Comparison of ENCODE assay signal across 9 cellular contexts in the genomic region with DNA sequence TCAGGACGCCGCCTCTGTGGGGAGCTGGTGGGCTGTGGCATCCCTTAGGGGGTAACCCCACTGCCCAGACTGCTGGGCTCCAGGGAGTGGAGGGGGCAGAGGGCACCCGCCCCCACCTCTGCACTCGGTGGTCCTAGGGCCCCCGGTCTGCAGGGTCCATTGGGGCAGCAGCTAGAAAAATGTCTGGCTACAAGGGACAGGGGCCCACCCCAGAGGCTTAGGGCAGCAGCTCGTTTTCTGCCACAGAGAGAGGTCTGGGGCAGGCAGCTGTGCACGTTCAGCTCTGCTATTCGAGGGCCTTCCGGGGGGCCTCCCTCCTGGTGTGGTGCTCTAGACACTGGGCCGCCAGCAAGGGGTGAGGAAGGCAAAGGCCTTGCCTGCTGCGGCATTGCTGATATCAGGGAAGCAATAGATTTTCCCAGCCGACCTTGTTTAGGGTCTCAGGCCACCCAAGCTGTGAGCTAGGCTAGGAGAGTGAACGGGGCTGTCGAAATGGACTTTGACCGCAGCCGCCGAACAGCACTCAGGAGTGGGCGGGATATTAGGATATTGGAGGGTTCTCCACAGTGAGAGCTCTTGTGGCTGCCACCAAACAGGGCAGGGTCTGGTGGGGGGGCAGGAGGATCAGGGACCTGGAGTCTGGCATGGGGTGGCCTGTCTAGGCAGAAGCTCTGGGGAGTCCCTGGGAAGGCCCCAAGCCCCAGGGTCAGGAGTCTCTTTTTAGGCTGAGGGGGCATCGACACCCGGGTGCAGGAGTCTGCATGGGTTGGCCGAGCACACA.
DNase-seq lines count a peak whose midpoint lies in the region; ATAC-seq and TF ChIP-seq lines count a peak whose summit lies in the region.
"Had no signal": no experiment of that assay in that cellular context is flagged by ENCODE, and none has a peak within 500 bp of the region (broad histone marks: within the 10 kb centered on the region; RNA-seq: fewer than 3 reads in every experiment).

No MANE protein-coding gene starts in this region.

- intact Hi-C loops in activated T-helper 1 cell treated with anti-CD3 and anti-CD28 coated beads, Interleukin-12 subunit alpha, Interleukin-12 subunit beta, Interleukin-2, Interleukin-4 antibody, amounts not matched to agents 30 ng/mL and 10 ng/mL and 1 ng/mL, durations not matched to agents 14 hours and 24 hours and 36 hours (cut with micrococcal nuclease): loop anchor here (2.0 kb wide), 1 partner anchor 22 kb away; no protein-coding TSS in a partner anchor

- no peaks in the 10 kb centered on the region for H3K9me3 ChIP-seq in CD8-positive, alpha-beta memory T cell (ENCODE audit: low read length)
- H3K9me3 ChIP-seq in muscle layer of duodenum (ENCODE audit: control insufficient read depth in 1 of 2, low read length in 2 of 2): no peaks in the 10 kb centered on the region
- H3K9me3 ChIP-seq: psoas muscle had no signal

- ATAC-seq in HG02678 (IDR thresholded peaks at IDR 0.05; ENCODE audit: unreplicated experiment): no peak
- no peak for ATAC-seq in GM18873 (IDR thresholded peaks at IDR 0.05; ENCODE audit: low FRiP score, unreplicated experiment)

- H3K36me3 ChIP-seq in CD8-positive, alpha-beta memory T cell (ENCODE audit: insufficient read depth, low read length): no peaks in the 10 kb centered on the region
- no peaks in the 10 kb centered on the region for H3K36me3 ChIP-seq in H7 (replicated peaks; ENCODE audit: control insufficient read depth, insufficient read depth, low read length)
- H3K36me3 ChIP-seq in muscle layer of duodenum (ENCODE audit: control insufficient read depth in 1 of 2, insufficient read depth in 2 of 2, low read length in 2 of 2): no peaks in the 10 kb centered on the region

- H3K4me3 Mint-ChIP-seq in CD8-positive, alpha-beta memory T cell: peak overlapping the region in 6 of 7 donors; percentile 43 to 85 (median 70)
- peak overlapping the region; percentile 27 for H3K4me3 Mint-ChIP-seq in activated T-helper 1 cell treated with anti-CD3 and anti-CD28 coated beads, Interleukin-12 subunit alpha, Interleukin-12 subunit beta, Interleukin-2, Interleukin-4 antibody, amounts not matched to agents 30 ng/mL and 10 ng/mL and 1 ng/mL, durations not matched to agents 14 hours and 24 hours and 36 hours
- no peak overlapping the region for H3K4me3 Mint-ChIP-seq in HFFc6

- CTCF ChIA-PET in CD8-positive, alpha-beta memory T cell (lab: Charles Lee): interaction anchor here (1.1 to 4.2 kb wide), 9 partner anchors 48 to 225 kb away, joined by 3 to 22 read pairs (median 11); partner anchors contain the start of gene KLF13

- H3K36me3 Mint-ChIP-seq in CD8-positive, alpha-beta memory T cell: no peaks in the 10 kb centered on the region
- H3K36me3 Mint-ChIP-seq in activated T-helper 1 cell treated with anti-CD3 and anti-CD28 coated beads, Interleukin-12 subunit alpha, Interleukin-12 subunit beta, Interleukin-2, Interleukin-4 antibody, amounts not matched to agents 30 ng/mL and 10 ng/mL and 1 ng/mL, durations not matched to agents 14 hours and 24 hours and 36 hours (ENCODE audit: low read depth): peaks cover 5% of the 10 kb centered on the region
- no peaks in the 10 kb centered on the region for H3K36me3 Mint-ChIP-seq in HFFc6 (ENCODE audit: low read depth)

- no peak for TF ChIP-seq CTCF in HFFc6 (IDR thresholded peaks at IDR 0.05)

- peak overlapping the region; percentile 46 for H3K27ac ChIP-seq in CD8-positive, alpha-beta memory T cell (ENCODE audit: low read depth, low read length)
- H3K27ac ChIP-seq in muscle layer of duodenum (ENCODE audit: low read length): peak overlapping the region; percentile 40

- H3K27me3 ChIP-seq in CD8-positive, alpha-beta memory T cell (ENCODE audit: insufficient read depth, low read length, poor library complexity, severe bottlenecking): no peaks in the 10 kb centered on the region
- H3K27me3 ChIP-seq in H7 (ENCODE audit: control insufficient read depth, insufficient read depth, low read length) (no peaks in the 10 kb centered on the region), muscle layer of duodenum (ENCODE audit: low read depth, low read length) (no peaks in the 10 kb centered on the region)

- H3K9me3 Mint-ChIP-seq in CD8-positive, alpha-beta memory T cell: peaks cover 0 to 2% (median 0%) of the 10 kb centered on the region in 5 donors
- no peaks in the 10 kb centered on the region for H3K9me3 Mint-ChIP-seq in activated T-helper 1 cell treated with anti-CD3 and anti-CD28 coated beads, Interleukin-12 subunit alpha, Interleukin-12 subunit beta, Interleukin-2, Interleukin-4 antibody, amounts not matched to agents 30 ng/mL and 10 ng/mL and 1 ng/mL, durations not matched to agents 14 hours and 24 hours and 36 hours
- no peaks in the 10 kb centered on the region for H3K9me3 Mint-ChIP-seq in HFFc6

- peaks cover 82% of the 10 kb centered on the region for H3K4me1 ChIP-seq in CD8-positive, alpha-beta memory T cell (ENCODE audit: insufficient read depth, low read length)
- peaks cover 12 to 16% of the 10 kb centered on the region in 2 donors for H3K4me1 ChIP-seq in muscle layer of duodenum (ENCODE audit: control insufficient read depth in 1 of 2, insufficient read depth in 2 of 2, low read length in 2 of 2)

- peaks cover 62 to 86% (median 84%) of the 10 kb centered on the region in 3 donors for H3K4me1 Mint-ChIP-seq in CD8-positive, alpha-beta memory T cell
- peaks cover 87% of the 10 kb centered on the region for H3K4me1 Mint-ChIP-seq in activated T-helper 1 cell treated with anti-CD3 and anti-CD28 coated beads, Interleukin-12 subunit alpha, Interleukin-12 subunit beta, Interleukin-2, Interleukin-4 antibody, amounts not matched to agents 30 ng/mL and 10 ng/mL and 1 ng/mL, durations not matched to agents 14 hours and 24 hours and 36 hours (ENCODE audit: low read depth)
- H3K4me1 Mint-ChIP-seq in HFFc6 (ENCODE audit: low read depth): no peaks in the 10 kb centered on the region

- peak overlapping the region; percentile 84 to 99 (median 98) for H3K27ac Mint-ChIP-seq in CD8-positive, alpha-beta memory T cell
- H3K27ac Mint-ChIP-seq in activated T-helper 1 cell treated with anti-CD3 and anti-CD28 coated beads, Interleukin-12 subunit alpha, Interleukin-12 subunit beta, Interleukin-2, Interleukin-4 antibody, amounts not matched to agents 30 ng/mL and 10 ng/mL and 1 ng/mL, durations not matched to agents 14 hours and 24 hours and 36 hours: peak overlapping the region; percentile 79
- H3K27ac Mint-ChIP-seq in HFFc6: no peak overlapping the region

- POLR2A ChIA-PET in CD8-positive, alpha-beta memory T cell (lab: Charles Lee): interaction anchor here (1.1 to 5.3 kb wide), 6 partner anchors 23 to 170 kb away, joined by 3 to 44 read pairs (median 4); partner anchors contain the start of gene KLF13

- peak overlapping the region; percentile 29 for H3K4me3 ChIP-seq in CD8-positive, alpha-beta memory T cell (ENCODE audit: low read length)
- H3K4me3 ChIP-seq in H7 (ENCODE audit: insufficient read depth, low read depth, low read length) (no peak overlapping the region), muscle layer of duodenum (ENCODE audit: low read depth in 1 of 2, low read length in 2 of 2) (no peak overlapping the region)
- H3K4me3 ChIP-seq: psoas muscle had no signal

- peak in 2 of 5 donors; percentile 13 to 48 for DNase-seq in CD8-positive, alpha-beta memory T cell
- DNase-seq in H7 (peak; percentile 33), iPS-NIHi11 (ENCODE audit: low spot score) (no peak), HFFc6 (no peak)
- no peak for DNase-seq in activated T-helper 1 cell treated with anti-CD3 and anti-CD28 coated beads, Interleukin-12 subunit alpha, Interleukin-12 subunit beta, Interleukin-2, Interleukin-4 antibody, amounts not matched to agents 30 ng/mL and 10 ng/mL and 1 ng/mL, durations not matched to agents 14 hours and 24 hours and 36 hours (ENCODE audit: low spot score)

- H3K27me3 Mint-ChIP-seq in CD8-positive, alpha-beta memory T cell: no peaks in the 10 kb centered on the region
- no peaks in the 10 kb centered on the region for H3K27me3 Mint-ChIP-seq in activated T-helper 1 cell treated with anti-CD3 and anti-CD28 coated beads, Interleukin-12 subunit alpha, Interleukin-12 subunit beta, Interleukin-2, Interleukin-4 antibody, amounts not matched to agents 30 ng/mL and 10 ng/mL and 1 ng/mL, durations not matched to agents 14 hours and 24 hours and 36 hours (ENCODE audit: insufficient read depth)
- H3K27me3 Mint-ChIP-seq in HFFc6 (ENCODE audit: insufficient read depth): peaks cover 14% of the 10 kb centered on the region
